21 cellular contexts compared by ENCODE assay signal in genomic region chr11:7611411-7611810, GRCh38.
DNase-seq lines count a peak whose midpoint lies in the region; ATAC-seq, FAIRE-seq and TF ChIP-seq lines count a peak whose summit lies in the region.
"Had no signal": no experiment of that assay in that cellular context is flagged by ENCODE, and none has a peak within 500 bp of the region (broad histone marks: within the 10 kb centered on the region; RNA-seq: fewer than 3 reads in every experiment).

No MANE protein-coding gene starts in this region.

- peaks cover 73% of the 10 kb centered on the region for H3K4me1 ChIP-seq in A549
- peaks cover 23% of the 10 kb centered on the region for H3K4me1 ChIP-seq in PC-3 (ENCODE audit: insufficient read depth, low read length)
- peaks cover 50% of the 10 kb centered on the region for H3K4me1 ChIP-seq in parathyroid adenoma
- H3K4me1 ChIP-seq in MM.1S (ENCODE audit: low read length) = peaks cover 27% of the 10 kb centered on the region

- H3K4me3 ChIP-seq in A549 (no peak overlapping the region), PC-3 (ENCODE audit: low read length) (no peak overlapping the region), parathyroid adenoma (ENCODE audit: low read depth, low read length) (no peak overlapping the region), MM.1S (ENCODE audit: low read length) (no peak overlapping the region)
- H3K4me3 ChIP-seq: GM12878 had no signal

- no peak for ATAC-seq in A549
- no peak for ATAC-seq in PC-3
- peak; percentile 81 for ATAC-seq in esophagus mucosa
- ATAC-seq in HG02840 (IDR thresholded peaks at IDR 0.05; ENCODE audit: low FRiP score, unreplicated experiment) = no peak
- ATAC-seq: GM12878, HCT116 had no signal

- no peak for FAIRE-seq in A549 (lab: Jason Lieb, UNC)
- FAIRE-seq: GM12878 had no signal

- DNase-seq in A549 (ENCODE audit: low read depth in 1 of 2, low spot score in 1 of 2) (no peak), PC-3 (peak; percentile 31), LoVo (ENCODE audit: low spot score) (no peak), AG08395 (ENCODE audit: low spot score) (no peak), MM.1S (no peak)
- DNase-seq: CD4-positive, alpha-beta T cell; DMS53; EL; GOT3; KG1; NCI-H1048; NCI-H1436; NCI-H2029; NCI-H2171 treated with DMSO at 0.1 percent for 48 hours; NCI-H446 treated with DMSO at 0.1 percent for 48 hours; Right ventricle myocardium superior had no signal

- CTCF ChIA-PET in A549 (lab: Yijun Ruan, JAX) (interaction anchor here (0.6 to 4.3 kb wide), 8 partner anchors 12 to 99 kb away, joined by 3 to 26 read pairs (median 4); no protein-coding TSS in a partner anchor), PC-3 (lab: Charles Lee) (no interaction called here)

- no peak overlapping the region for H2AFZ ChIP-seq in PC-3 (ENCODE audit: low read length)
- H2AFZ ChIP-seq in parathyroid adenoma = no peak overlapping the region
- no peak overlapping the region for H2AFZ ChIP-seq in MM.1S (ENCODE audit: low read length)

- no peaks in the 10 kb centered on the region for H3K79me2 ChIP-seq in PC-3 (ENCODE audit: low read length)
- H3K79me2 ChIP-seq in parathyroid adenoma = peaks cover 4% of the 10 kb centered on the region
- H3K79me2 ChIP-seq in MM.1S (ENCODE audit: low read length) = no peaks in the 10 kb centered on the region

- H3K27me3 ChIP-seq in PC-3 (ENCODE audit: low read length) (no peaks in the 10 kb centered on the region), parathyroid adenoma (ENCODE audit: control insufficient read depth, insufficient read depth, low read length) (no peaks in the 10 kb centered on the region), MM.1S (replicated peaks; ENCODE audit: insufficient read depth, low read length) (no peaks in the 10 kb centered on the region)

- no peak overlapping the region for H3K27ac ChIP-seq in A549
- no peak overlapping the region for H3K27ac ChIP-seq in PC-3 (ENCODE audit: low read length)
- H3K27ac ChIP-seq in parathyroid adenoma = peak overlapping the region; percentile 91
- no peak overlapping the region for H3K27ac ChIP-seq in MM.1S (ENCODE audit: low read length)

- POLR2A ChIA-PET in A549 (lab: Yijun Ruan, JAX) (no interaction called here), PC-3 (lab: Charles Lee; ENCODE audit: unreplicated experiment) (no interaction called here)

- BruUV-seq in PC-3 (replicated peaks; lab: Mats Ljungman, UMichigan) = no TSS peak

- TF ChIP-seq CTCF in A549 (IDR thresholded peaks at IDR 0.05) (no peak), PC-3 (conservative IDR thresholded peaks at IDR 0.05; ENCODE audit: low read depth, low read length) (no peak), parathyroid adenoma (IDR thresholded peaks at IDR 0.05) (no peak), MM.1S (IDR thresholded peaks at IDR 0.05; ENCODE audit: low read length) (no peak)

- H3K4me2 ChIP-seq in A549 (peak overlapping the region; percentile 38), PC-3 (ENCODE audit: low read length) (no peak overlapping the region), parathyroid adenoma (ENCODE audit: low read length) (peak overlapping the region; percentile 28), MM.1S (ENCODE audit: low read depth, low read length) (no peak overlapping the region)

- H3K9ac ChIP-seq in PC-3 (ENCODE audit: low read length) (no peak overlapping the region), parathyroid adenoma (no peak overlapping the region), MM.1S (ENCODE audit: low read length) (no peak overlapping the region)

- no peak for TF ChIP-seq EP300 in A549 (IDR thresholded peaks at IDR 0.05)

- no peak for TF ChIP-seq RAD21 in A549 (conservative IDR thresholded peaks at IDR 0.05 in 1 of 2, IDR thresholded peaks at IDR 0.05 in 1 of 2)

- H3K9me3 ChIP-seq in A549 (no peaks in the 10 kb centered on the region), PC-3 (ENCODE audit: low read length) (no peaks in the 10 kb centered on the region), parathyroid adenoma (ENCODE audit: control insufficient read depth, low read length) (no peaks in the 10 kb centered on the region), MM.1S (replicated peaks; ENCODE audit: insufficient read depth, low read length) (no peaks in the 10 kb centered on the region)

- H3F3A ChIP-seq in PC-3 (ENCODE audit: low read length, unreplicated experiment) = no peaks in the 10 kb centered on the region
- H3F3A ChIP-seq in MM.1S (ENCODE audit: insufficient read depth, low read length) = peaks cover 11% of the 10 kb centered on the region

- no peaks in the 10 kb centered on the region for H3K36me3 ChIP-seq in PC-3 (ENCODE audit: low read depth, low read length)
- no peaks in the 10 kb centered on the region for H3K36me3 ChIP-seq in parathyroid adenoma (ENCODE audit: control insufficient read depth, insufficient read depth, low read length)
- no peaks in the 10 kb centered on the region for H3K36me3 ChIP-seq in MM.1S (replicated peaks; ENCODE audit: insufficient read depth, low read length)

- H4K20me1 ChIP-seq in PC-3 (ENCODE audit: low read length) = no peaks in the 10 kb centered on the region
- no peaks in the 10 kb centered on the region for H4K20me1 ChIP-seq in MM.1S (ENCODE audit: insufficient read depth, low read length)

- WGBS in A549 (ENCODE audit: missing lambda C conversion rate) = 67% methylated on average over 1 of the region's 1 CpG

- TF ChIP-seq POLR2A in A549 (IDR thresholded peaks at IDR 0.05; ENCODE audit: low read length) = no peak

- intact Hi-C loops in PC-3 (cut with micrococcal nuclease) = no loop called here

- H3K9me2 ChIP-seq in PC-3 (replicated peaks; ENCODE audit: low read length) = no peaks in the 10 kb centered on the region
- H3K9me2 ChIP-seq in MM.1S (replicated peaks; ENCODE audit: insufficient read depth, low read length) = no peaks in the 10 kb centered on the region

TF ChIP-seq in A549, 52 proteins besides CTCF, POLR2A, EP300 and RAD21:
- TF ChIP-seq HMGXB4 (CRISPR knock-in tag; IDR thresholded peaks at IDR 0.05; ENCODE audit: borderline replicate concordance) (no peak), POLR2AphosphoS2 (conservative IDR thresholded peaks at IDR 0.05; ENCODE audit: low read length) (no peak), HOXB5 (CRISPR knock-in tag; IDR thresholded peaks at IDR 0.05) (no peak), MAZ (IDR thresholded peaks at IDR 0.05; ENCODE audit: borderline replicate concordance, low read depth, low read length) (no peak), MYC (IDR thresholded peaks at IDR 0.05; ENCODE audit: borderline replicate concordance, low read length) (no peak), NR3C1 (IDR thresholded peaks at IDR 0.05) (no peak), CBX2 (IDR thresholded peaks at IDR 0.05; ENCODE audit: borderline replicate concordance, low read depth) (no peak), PBX3 (IDR thresholded peaks at IDR 0.05) (no peak), ZFP36 (IDR thresholded peaks at IDR 0.05; ENCODE audit: borderline replicate concordance, partially characterized antibody) (no peak), TFCP2L1 (CRISPR knock-in tag; IDR thresholded peaks at IDR 0.05) (no peak), MAFK (IDR thresholded peaks at IDR 0.05; ENCODE audit: partially characterized antibody) (no peak)

Comparison
In these comparisons a context has a peak if more than half of its experiments do, and no peak if none do; other contexts are left out.
1. H3K4me2 ChIP-seq: peak in A549 (single experiment) and parathyroid adenoma (single experiment); none in PC-3 (single experiment) and MM.1S (single experiment).